20 cellular contexts compared by ENCODE assay signal in the genomic region with DNA sequence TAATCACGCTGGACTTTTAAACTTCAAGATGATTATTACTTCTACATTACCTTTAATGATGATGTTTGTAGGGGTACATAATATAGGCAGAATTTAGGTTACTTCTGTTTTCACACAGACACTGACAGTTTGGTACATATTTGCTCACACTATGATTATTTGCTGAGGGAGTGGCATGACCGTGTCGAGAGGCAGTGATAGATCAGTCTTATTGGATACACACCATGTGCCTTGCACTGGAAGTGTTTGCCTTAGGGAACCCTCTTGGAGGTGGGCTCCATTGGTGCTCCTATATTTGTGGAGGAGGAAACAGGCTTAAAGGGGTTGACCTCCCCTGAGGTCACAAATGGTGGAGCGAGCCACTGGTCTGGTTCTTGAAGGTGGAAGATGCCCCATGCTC.
"Had no signal": no experiment of that assay in that cellular context is flagged by ENCODE, and none has a peak within 500 bp of the region (broad histone marks: within the 10 kb centered on the region; RNA-seq: fewer than 3 reads in every experiment).

No MANE protein-coding gene starts in this region.

- H3K27me3 ChIP-seq: brain microvascular endothelial cell, testis, vagina had no signal

- H3K27ac ChIP-seq: brain microvascular endothelial cell, testis, vagina had no signal

- H3K27ac Mint-ChIP-seq: activated naive CD4-positive, alpha-beta T cell treated with anti-CD3 and anti-CD28 coated beads, Interleukin-2, amount 50 U/mL, for 72 hours; dendritic cell treated with granulocyte-macrophage colony-stimulating factor and Interleukin-4, amounts not matched to agents 40 ng/mL and 50 ng/mL, for 4 days; naive thymus-derived CD8-positive, alpha-beta T cell; progenitor cell of endocrine pancreas; stimulated activated naive B cell treated with anti-CD40 and anti-IgM and Interleukin-4, amounts not matched to agents 10 μg/mL and 1 μg/mL and 100 μg/mL, for 72 hours; type B pancreatic cell; WTC11 had no signal

- H3K9me3 Mint-ChIP-seq: activated naive CD4-positive, alpha-beta T cell treated with anti-CD3 and anti-CD28 coated beads, Interleukin-2, amount 50 U/mL, for 72 hours; dendritic cell treated with granulocyte-macrophage colony-stimulating factor and Interleukin-4, amounts not matched to agents 40 ng/mL and 50 ng/mL, for 4 days; stimulated activated naive B cell treated with anti-CD40 and anti-IgM and Interleukin-4, amounts not matched to agents 10 μg/mL and 1 μg/mL and 100 μg/mL, for 72 hours; type B pancreatic cell had no signal

- H3K36me3 ChIP-seq: brain microvascular endothelial cell, vagina had no signal

- ATAC-seq: activated naive CD4-positive, alpha-beta T cell treated with anti-CD3 and anti-CD28 coated beads, Interleukin-2, amount 50 U/mL, for 72 hours; naive thymus-derived CD8-positive, alpha-beta T cell; stimulated activated naive B cell treated with anti-CD40 and anti-IgM and Interleukin-4, amounts not matched to agents 10 μg/mL and 1 μg/mL and 100 μg/mL, for 72 hours; WTC11 had no signal

- H3K4me1 ChIP-seq: testis had no signal

- H3K36me3 Mint-ChIP-seq: activated naive CD4-positive, alpha-beta T cell treated with anti-CD3 and anti-CD28 coated beads, Interleukin-2, amount 50 U/mL, for 72 hours; naive thymus-derived CD8-positive, alpha-beta T cell; stimulated activated naive B cell treated with anti-CD40 and anti-IgM and Interleukin-4, amounts not matched to agents 10 μg/mL and 1 μg/mL and 100 μg/mL, for 72 hours; type B pancreatic cell; WTC11 had no signal

- DNase-seq: activated T-cell treated with anti-CD3 and anti-CD28 coated beads, Interleukin-2, amount 50 U/mL, for 1 hour; aorta; brain microvascular endothelial cell; caudate nucleus; effector CD4-positive, alpha-beta T cell; foreskin fibroblast; kidney; naive thymus-derived CD8-positive, alpha-beta T cell; retina; stimulated activated CD4-positive, alpha-beta T cell treated with anti-CD3 and anti-CD28 coated beads, Interleukin-2, amount 100 ng/mL, for 48 hours; stimulated activated CD8-positive, alpha-beta memory T cell treated with anti-CD3 and anti-CD28 coated beads, Interleukin-4, amount 100 ng/mL, for 48 hours; stimulated activated naive B cell treated with anti-CD40 and anti-IgM and Interleukin-4, amounts not matched to agents 10 μg/mL and 1 μg/mL and 100 μg/mL, for 72 hours; testis had no signal

- H3K4me3 Mint-ChIP-seq: dendritic cell treated with granulocyte-macrophage colony-stimulating factor and Interleukin-4, amounts not matched to agents 40 ng/mL and 50 ng/mL, for 4 days; naive thymus-derived CD8-positive, alpha-beta T cell; stimulated activated naive B cell treated with anti-CD40 and anti-IgM and Interleukin-4, amounts not matched to agents 10 μg/mL and 1 μg/mL and 100 μg/mL, for 72 hours; type B pancreatic cell; WTC11 had no signal

- H3K4me3 ChIP-seq: lung, testis, vagina had no signal

- H3K9me3 ChIP-seq: testis, vagina had no signal
